ENCODE assay signal across 1 cellular context in the genomic region with DNA sequence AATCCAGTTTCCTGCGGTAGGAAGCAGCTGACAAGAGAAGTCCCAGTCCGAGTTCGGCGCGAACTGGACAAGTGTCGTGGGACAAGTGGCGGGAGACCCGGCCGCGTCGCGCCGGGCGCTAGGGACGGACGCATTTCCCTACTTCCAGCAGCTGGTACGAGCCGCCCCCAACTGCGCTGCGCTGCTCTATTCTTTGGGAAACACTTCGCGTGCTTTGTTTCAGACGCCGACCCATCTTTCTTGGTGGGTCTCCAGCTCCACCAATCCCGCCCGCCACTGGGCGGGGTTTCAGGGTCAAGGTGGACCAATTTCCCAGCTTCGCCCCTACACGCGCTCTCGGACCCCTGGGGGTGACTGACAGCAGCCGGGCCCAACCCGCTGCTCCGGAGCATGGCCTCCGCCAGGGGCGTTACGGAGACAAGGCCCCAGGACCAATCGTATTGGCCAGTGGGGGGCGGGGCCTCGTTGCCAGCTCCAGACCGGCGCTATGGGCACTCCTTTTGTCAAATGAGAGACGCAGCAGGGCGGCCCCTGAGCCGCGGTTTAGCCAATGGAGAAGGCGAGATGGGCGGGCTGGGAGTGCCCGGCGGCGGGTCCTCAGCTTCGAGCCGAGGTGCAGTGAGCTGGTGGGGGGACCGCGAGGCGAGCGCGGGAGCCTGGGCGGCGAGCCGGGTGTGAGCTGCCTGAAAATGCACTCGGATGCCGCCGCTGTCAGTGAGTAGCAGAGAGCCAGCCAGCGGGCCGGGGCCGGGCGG.
A peak's percentile ranks its signal among the peaks of the same experiment; 100 is the strongest.
TF ChIP-seq lines count a peak whose summit lies in the region.

A gene (plus strand): TSS at position 600 of the 755 bp plus-strand sequence. CDS start 90 bp downstream, at position 690.

TF ChIP-seq in HepG2, 621 proteins besides CTCF, POLR2A, EP300 and RAD21 (continued from another document and continues in another):
- TF ChIP-seq, protein P1, sequence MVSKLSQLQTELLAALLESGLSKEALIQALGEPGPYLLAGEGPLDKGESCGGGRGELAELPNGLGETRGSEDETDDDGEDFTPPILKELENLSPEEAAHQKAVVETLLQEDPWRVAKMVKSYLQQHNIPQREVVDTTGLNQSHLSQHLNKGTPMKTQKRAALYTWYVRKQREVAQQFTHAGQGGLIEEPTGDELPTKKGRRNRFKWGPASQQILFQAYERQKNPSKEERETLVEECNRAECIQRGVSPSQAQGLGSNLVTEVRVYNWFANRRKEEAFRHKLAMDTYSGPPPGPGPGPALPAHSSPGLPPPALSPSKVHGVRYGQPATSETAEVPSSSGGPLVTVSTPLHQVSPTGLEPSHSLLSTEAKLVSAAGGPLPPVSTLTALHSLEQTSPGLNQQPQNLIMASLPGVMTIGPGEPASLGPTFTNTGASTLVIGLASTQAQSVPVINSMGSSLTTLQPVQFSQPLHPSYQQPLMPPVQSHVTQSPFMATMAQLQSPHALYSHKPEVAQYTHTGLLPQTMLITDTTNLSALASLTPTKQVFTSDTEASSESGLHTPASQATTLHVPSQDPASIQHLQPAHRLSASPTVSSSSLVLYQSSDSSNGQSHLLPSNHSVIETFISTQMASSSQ (IDR thresholded peaks at IDR 0.05; ENCODE audit: low read depth): no peak
- TF ChIP-seq, protein P1 (CRISPR knock-in tag; IDR thresholded peaks at IDR 0.05; ENCODE audit: borderline replicate concordance): no peak
- TF ChIP-seq, protein P2, sequence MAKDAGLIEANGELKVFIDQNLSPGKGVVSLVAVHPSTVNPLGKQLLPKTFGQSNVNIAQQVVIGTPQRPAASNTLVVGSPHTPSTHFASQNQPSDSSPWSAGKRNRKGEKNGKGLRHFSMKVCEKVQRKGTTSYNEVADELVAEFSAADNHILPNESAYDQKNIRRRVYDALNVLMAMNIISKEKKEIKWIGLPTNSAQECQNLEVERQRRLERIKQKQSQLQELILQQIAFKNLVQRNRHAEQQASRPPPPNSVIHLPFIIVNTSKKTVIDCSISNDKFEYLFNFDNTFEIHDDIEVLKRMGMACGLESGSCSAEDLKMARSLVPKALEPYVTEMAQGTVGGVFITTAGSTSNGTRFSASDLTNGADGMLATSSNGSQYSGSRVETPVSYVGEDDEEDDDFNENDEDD (CRISPR knock-in tag; IDR thresholded peaks at IDR 0.05; ENCODE audit: borderline replicate concordance): peak; percentile 28; the same call in 1 of the 2 replicates
- no peak for TF ChIP-seq FOSL1 (CRISPR knock-in tag; IDR thresholded peaks at IDR 0.05; ENCODE audit: borderline replicate concordance)
- TF ChIP-seq EED (CRISPR knock-in tag; IDR thresholded peaks at IDR 0.05): no peak
- no peak for TF ChIP-seq PRMT3 (CRISPR knock-in tag; IDR thresholded peaks at IDR 0.05; ENCODE audit: borderline replicate concordance, low read depth)
- 0 out of 2 replicates have a peak, but pooled peaks have one; percentile 32 for TF ChIP-seq NKX3-1 (CRISPR knock-in tag; IDR thresholded peaks at IDR 0.05)
- TF ChIP-seq NR2F2 (IDR thresholded peaks at IDR 0.05; ENCODE audit: borderline replicate concordance, low read depth): no peak
- peak; percentile 95 for TF ChIP-seq SP4 (CRISPR knock-in tag; IDR thresholded peaks at IDR 0.05)
- TF ChIP-seq ZNF775 (CRISPR knock-in tag; IDR thresholded peaks at IDR 0.05; ENCODE audit: borderline replicate concordance): no peak
- no peak for TF ChIP-seq HMGA1 (CRISPR knock-in tag; conservative IDR thresholded peaks at IDR 0.05)
- no peak for TF ChIP-seq ZBTB7A (CRISPR knock-in tag; IDR thresholded peaks at IDR 0.05)
- peak; percentile 30; the same call in 1 of the 2 replicates for TF ChIP-seq ZBTB7B (CRISPR knock-in tag; IDR thresholded peaks at IDR 0.05)
- TF ChIP-seq YEATS2 (CRISPR knock-in tag; IDR thresholded peaks at IDR 0.05; ENCODE audit: borderline replicate concordance): no peak; the same call in 1 of the 2 replicates
- TF ChIP-seq SP5 (CRISPR knock-in tag; IDR thresholded peaks at IDR 0.05; ENCODE audit: borderline replicate concordance, low read depth): peak; percentile 32; the same call in 1 of the 2 replicates
- TF ChIP-seq ZNF451 (CRISPR knock-in tag; IDR thresholded peaks at IDR 0.05): no peak
- no peak for TF ChIP-seq ZNF761 (CRISPR knock-in tag; conservative IDR thresholded peaks at IDR 0.05)
- TF ChIP-seq, protein P3, sequence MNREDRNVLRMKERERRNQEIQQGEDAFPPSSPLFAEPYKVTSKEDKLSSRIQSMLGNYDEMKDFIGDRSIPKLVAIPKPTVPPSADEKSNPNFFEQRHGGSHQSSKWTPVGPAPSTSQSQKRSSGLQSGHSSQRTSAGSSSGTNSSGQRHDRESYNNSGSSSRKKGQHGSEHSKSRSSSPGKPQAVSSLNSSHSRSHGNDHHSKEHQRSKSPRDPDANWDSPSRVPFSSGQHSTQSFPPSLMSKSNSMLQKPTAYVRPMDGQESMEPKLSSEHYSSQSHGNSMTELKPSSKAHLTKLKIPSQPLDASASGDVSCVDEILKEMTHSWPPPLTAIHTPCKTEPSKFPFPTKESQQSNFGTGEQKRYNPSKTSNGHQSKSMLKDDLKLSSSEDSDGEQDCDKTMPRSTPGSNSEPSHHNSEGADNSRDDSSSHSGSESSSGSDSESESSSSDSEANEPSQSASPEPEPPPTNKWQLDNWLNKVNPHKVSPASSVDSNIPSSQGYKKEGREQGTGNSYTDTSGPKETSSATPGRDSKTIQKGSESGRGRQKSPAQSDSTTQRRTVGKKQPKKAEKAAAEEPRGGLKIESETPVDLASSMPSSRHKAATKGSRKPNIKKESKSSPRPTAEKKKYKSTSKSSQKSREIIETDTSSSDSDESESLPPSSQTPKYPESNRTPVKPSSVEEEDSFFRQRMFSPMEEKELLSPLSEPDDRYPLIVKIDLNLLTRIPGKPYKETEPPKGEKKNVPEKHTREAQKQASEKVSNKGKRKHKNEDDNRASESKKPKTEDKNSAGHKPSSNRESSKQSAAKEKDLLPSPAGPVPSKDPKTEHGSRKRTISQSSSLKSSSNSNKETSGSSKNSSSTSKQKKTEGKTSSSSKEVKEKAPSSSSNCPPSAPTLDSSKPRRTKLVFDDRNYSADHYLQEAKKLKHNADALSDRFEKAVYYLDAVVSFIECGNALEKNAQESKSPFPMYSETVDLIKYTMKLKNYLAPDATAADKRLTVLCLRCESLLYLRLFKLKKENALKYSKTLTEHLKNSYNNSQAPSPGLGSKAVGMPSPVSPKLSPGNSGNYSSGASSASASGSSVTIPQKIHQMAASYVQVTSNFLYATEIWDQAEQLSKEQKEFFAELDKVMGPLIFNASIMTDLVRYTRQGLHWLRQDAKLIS (CRISPR knock-in tag; IDR thresholded peaks at IDR 0.05): no peak
- TF ChIP-seq, protein P4, sequence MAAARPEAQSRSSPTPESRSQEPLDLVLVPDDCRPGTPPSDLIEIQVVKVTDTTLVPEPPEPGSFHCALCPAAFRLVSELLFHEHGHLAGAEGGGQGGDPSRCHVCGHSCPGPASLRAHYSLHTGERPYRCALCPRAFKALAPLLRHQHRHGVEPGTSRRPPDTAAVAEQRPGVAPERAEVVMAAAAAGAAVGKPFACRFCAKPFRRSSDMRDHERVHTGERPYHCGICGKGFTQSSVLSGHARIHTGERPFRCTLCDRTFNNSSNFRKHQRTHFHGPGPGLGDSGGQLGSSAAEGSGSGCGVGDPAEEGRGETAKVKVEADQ (CRISPR knock-in tag; IDR thresholded peaks at IDR 0.05; ENCODE audit: borderline replicate concordance): no peak
- TF ChIP-seq, protein P5, sequence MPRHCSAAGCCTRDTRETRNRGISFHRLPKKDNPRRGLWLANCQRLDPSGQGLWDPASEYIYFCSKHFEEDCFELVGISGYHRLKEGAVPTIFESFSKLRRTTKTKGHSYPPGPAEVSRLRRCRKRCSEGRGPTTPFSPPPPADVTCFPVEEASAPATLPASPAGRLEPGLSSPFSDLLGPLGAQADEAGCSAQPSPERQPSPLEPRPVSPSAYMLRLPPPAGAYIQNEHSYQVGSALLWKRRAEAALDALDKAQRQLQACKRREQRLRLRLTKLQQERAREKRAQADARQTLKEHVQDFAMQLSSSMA (CRISPR knock-in tag; IDR thresholded peaks at IDR 0.05): no peak
- no peak for TF ChIP-seq ATF7 (IDR thresholded peaks at IDR 0.05)
- TF ChIP-seq ATF7 (CRISPR knock-in tag; IDR thresholded peaks at IDR 0.05): no peak
- TF ChIP-seq, protein P6, sequence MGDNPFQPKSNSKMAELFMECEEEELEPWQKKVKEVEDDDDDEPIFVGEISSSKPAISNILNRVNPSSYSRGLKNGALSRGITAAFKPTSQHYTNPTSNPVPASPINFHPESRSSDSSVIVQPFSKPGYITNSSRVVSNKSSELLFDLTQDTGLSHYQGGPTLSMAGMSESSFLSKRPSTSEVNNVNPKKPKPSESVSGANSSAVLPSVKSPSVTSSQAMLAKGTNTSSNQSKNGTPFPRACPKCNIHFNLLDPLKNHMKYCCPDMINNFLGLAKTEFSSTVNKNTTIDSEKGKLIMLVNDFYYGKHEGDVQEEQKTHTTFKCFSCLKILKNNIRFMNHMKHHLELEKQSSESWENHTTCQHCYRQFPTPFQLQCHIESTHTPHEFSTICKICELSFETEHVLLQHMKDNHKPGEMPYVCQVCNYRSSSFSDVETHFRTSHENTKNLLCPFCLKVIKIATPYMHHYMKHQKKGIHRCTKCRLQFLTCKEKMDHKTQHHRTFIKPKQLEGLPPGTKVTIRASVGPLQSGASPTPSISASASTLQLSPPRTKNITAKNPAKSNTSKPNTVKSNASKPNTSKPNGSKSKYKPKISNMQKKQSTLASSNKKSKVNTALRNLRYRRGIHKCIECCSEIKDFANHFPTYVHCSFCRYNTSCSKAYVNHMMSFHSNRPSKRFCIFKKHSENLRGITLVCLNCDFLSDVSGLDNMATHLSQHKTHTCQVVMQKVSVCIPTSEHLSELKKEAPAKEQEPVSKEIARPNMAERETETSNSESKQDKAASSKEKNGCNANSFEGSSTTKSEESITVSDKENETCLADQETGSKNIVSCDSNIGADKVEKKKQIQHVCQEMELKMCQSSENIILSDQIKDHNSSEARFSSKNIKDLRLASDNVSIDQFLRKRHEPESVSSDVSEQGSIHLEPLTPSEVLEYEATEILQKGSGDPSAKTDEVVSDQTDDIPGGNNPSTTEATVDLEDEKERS (CRISPR knock-in tag; IDR thresholded peaks at IDR 0.05): no peak
- no peak for TF ChIP-seq MXD4 (CRISPR knock-in tag; IDR thresholded peaks at IDR 0.05)
- TF ChIP-seq ZFP36L2 (CRISPR knock-in tag; IDR thresholded peaks at IDR 0.05): no peak
- TF ChIP-seq PAX8 (CRISPR knock-in tag; IDR thresholded peaks at IDR 0.05; ENCODE audit: borderline replicate concordance): no peak
- no peak for TF ChIP-seq NR2F1 (CRISPR knock-in tag; IDR thresholded peaks at IDR 0.05)
- TF ChIP-seq ZNF543 (CRISPR knock-in tag; IDR thresholded peaks at IDR 0.05): no peak
- no peak for TF ChIP-seq MZF1 (CRISPR knock-in tag; IDR thresholded peaks at IDR 0.05; ENCODE audit: borderline replicate concordance)
- no peak for TF ChIP-seq ZMYM3 (CRISPR knock-in tag; IDR thresholded peaks at IDR 0.05)
- TF ChIP-seq, protein P7, sequence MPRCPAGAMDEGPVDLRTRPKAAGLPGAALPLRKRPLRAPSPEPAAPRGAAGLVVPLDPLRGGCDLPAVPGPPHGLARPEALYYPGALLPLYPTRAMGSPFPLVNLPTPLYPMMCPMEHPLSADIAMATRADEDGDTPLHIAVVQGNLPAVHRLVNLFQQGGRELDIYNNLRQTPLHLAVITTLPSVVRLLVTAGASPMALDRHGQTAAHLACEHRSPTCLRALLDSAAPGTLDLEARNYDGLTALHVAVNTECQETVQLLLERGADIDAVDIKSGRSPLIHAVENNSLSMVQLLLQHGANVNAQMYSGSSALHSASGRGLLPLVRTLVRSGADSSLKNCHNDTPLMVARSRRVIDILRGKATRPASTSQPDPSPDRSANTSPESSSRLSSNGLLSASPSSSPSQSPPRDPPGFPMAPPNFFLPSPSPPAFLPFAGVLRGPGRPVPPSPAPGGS (CRISPR knock-in tag; IDR thresholded peaks at IDR 0.05): no peak
- TF ChIP-seq ZMYM2 (CRISPR knock-in tag; IDR thresholded peaks at IDR 0.05): no peak
- TF ChIP-seq ZNF44 (CRISPR knock-in tag; IDR thresholded peaks at IDR 0.05): no peak
- no peak for TF ChIP-seq NFE2 (CRISPR knock-in tag; IDR thresholded peaks at IDR 0.05)
- TF ChIP-seq SALL1 (CRISPR knock-in tag; IDR thresholded peaks at IDR 0.05): peak; percentile 51; the same call in 1 of the 2 replicates
- TF ChIP-seq PCBP1 (IDR thresholded peaks at IDR 0.05; ENCODE audit: borderline replicate concordance, low read depth, low read length): peak; percentile 92
- no peak for TF ChIP-seq STAG1 (CRISPR knock-in tag; IDR thresholded peaks at IDR 0.05)
- TF ChIP-seq SAFB2 (CRISPR knock-in tag; IDR thresholded peaks at IDR 0.05; ENCODE audit: borderline replicate concordance, low read depth): no peak
- TF ChIP-seq, protein P8, sequence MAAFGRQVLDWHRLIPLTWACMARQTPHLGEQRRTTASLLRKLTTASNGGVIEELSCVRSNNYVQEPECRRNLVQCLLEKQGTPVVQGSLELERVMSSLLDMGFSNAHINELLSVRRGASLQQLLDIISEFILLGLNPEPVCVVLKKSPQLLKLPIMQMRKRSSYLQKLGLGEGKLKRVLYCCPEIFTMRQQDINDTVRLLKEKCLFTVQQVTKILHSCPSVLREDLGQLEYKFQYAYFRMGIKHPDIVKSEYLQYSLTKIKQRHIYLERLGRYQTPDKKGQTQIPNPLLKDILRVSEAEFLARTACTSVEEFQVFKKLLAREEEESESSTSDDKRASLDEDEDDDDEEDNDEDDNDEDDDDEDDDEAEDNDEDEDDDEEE (CRISPR knock-in tag; IDR thresholded peaks at IDR 0.05): no peak
- no peak for TF ChIP-seq SIX1 (CRISPR knock-in tag; IDR thresholded peaks at IDR 0.05; ENCODE audit: borderline replicate concordance)
- peak; percentile 87 for TF ChIP-seq THAP11 (CRISPR knock-in tag; IDR thresholded peaks at IDR 0.05)
- TF ChIP-seq NFYC (CRISPR knock-in tag; IDR thresholded peaks at IDR 0.05): peak; percentile 100
- TF ChIP-seq RFXANK (CRISPR knock-in tag; IDR thresholded peaks at IDR 0.05): no peak
- TF ChIP-seq ZSCAN9 (CRISPR knock-in tag; IDR thresholded peaks at IDR 0.05; ENCODE audit: borderline replicate concordance): no peak
- no peak for TF ChIP-seq CCDC6 (CRISPR knock-in tag; IDR thresholded peaks at IDR 0.05)
- no peak for TF ChIP-seq ZBTB42 (CRISPR knock-in tag; IDR thresholded peaks at IDR 0.05)
- TF ChIP-seq NFIB (CRISPR knock-in tag; IDR thresholded peaks at IDR 0.05; ENCODE audit: borderline replicate concordance): no peak
- peak; percentile 27; the same call in 1 of the 2 replicates for TF ChIP-seq ELF1 (CRISPR knock-in tag; IDR thresholded peaks at IDR 0.05)
- TF ChIP-seq ADNP (CRISPR knock-in tag; IDR thresholded peaks at IDR 0.05): no peak
- no peak for TF ChIP-seq ZSCAN22 (CRISPR knock-in tag; IDR thresholded peaks at IDR 0.05)
- TF ChIP-seq ZZZ3 (CRISPR knock-in tag; IDR thresholded peaks at IDR 0.05; ENCODE audit: borderline replicate concordance): no peak
- TF ChIP-seq, protein P9, sequence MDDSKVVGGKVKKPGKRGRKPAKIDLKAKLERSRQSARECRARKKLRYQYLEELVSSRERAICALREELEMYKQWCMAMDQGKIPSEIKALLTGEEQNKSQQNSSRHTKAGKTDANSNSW (CRISPR knock-in tag; IDR thresholded peaks at IDR 0.05; ENCODE audit: borderline replicate concordance): no peak
